In genomic region chr6:145372671-145373123, GRCh38 we compare ENCODE assay signal across 8 cellular contexts.
DNase-seq lines count a peak whose midpoint lies in the region; ATAC-seq, FAIRE-seq and TF ChIP-seq lines count a peak whose summit lies in the region.

No MANE protein-coding gene starts in this region.

- H3K4me1 Mint-ChIP-seq in activated T-cell treated with anti-CD3 and anti-CD28 coated beads, Interleukin-2, amount 50 U/mL, for 72 hours (ENCODE audit: low read depth) = peaks cover 4% of the 10 kb centered on the region
- H3K4me1 Mint-ChIP-seq in T-helper 17 cell = peaks cover 7% of the 10 kb centered on the region

- H3K9ac ChIP-seq in keratinocyte (ENCODE audit: control insufficient read depth, extremely low read depth, insufficient read depth, low read length) = no peak overlapping the region

- no peak overlapping the region for H3K4me3 ChIP-seq in keratinocyte (ENCODE audit: control insufficient read depth in 2 of 3, extremely low read depth in 1 of 3, insufficient read depth in 2 of 3, low read depth in 1 of 3, low read length in 3 of 3)

- H3K4me3 Mint-ChIP-seq in activated T-cell treated with anti-CD3 and anti-CD28 coated beads, Interleukin-2, amount 50 U/mL, for 72 hours = peak overlapping the region in 1 of 2 donors; percentile 46
- peak overlapping the region; percentile 7 for H3K4me3 Mint-ChIP-seq in T-helper 17 cell

- no peaks in the 10 kb centered on the region for H3K9me3 ChIP-seq in T-helper 17 cell (ENCODE audit: control insufficient read depth, low read length, poor library complexity, severe bottlenecking)
- H3K9me3 ChIP-seq in keratinocyte (ENCODE audit: control insufficient read depth, low read depth, low read length) = no peaks in the 10 kb centered on the region

- peaks cover 3 to 5% of the 10 kb centered on the region in 2 donors for H3K9me3 Mint-ChIP-seq in activated T-cell treated with anti-CD3 and anti-CD28 coated beads, Interleukin-2, amount 50 U/mL, for 72 hours

- peak; percentile 62 to 94 for ATAC-seq in activated T-cell treated with anti-CD3 and anti-CD28 coated beads, Interleukin-2, amount 50 U/mL, for 72 hours (replicated peaks in 1 of 2)
- ATAC-seq in HG02973 (IDR thresholded peaks at IDR 0.05; ENCODE audit: unreplicated experiment) (peak; percentile 98), T-helper 17 cell (peak; percentile 89)

- no peaks in the 10 kb centered on the region for H3K79me2 ChIP-seq in keratinocyte (ENCODE audit: control insufficient read depth, insufficient read depth, low read length)

- H3K27me3 Mint-ChIP-seq in activated T-cell treated with anti-CD3 and anti-CD28 coated beads, Interleukin-2, amount 50 U/mL, for 72 hours (ENCODE audit: low read depth) = no peaks in the 10 kb centered on the region
- no peaks in the 10 kb centered on the region for H3K27me3 Mint-ChIP-seq in T-helper 17 cell

- H3K9me1 ChIP-seq in keratinocyte (ENCODE audit: control insufficient read depth, extremely low read depth, insufficient read depth, low read length) = no peaks in the 10 kb centered on the region

- H3K27ac Mint-ChIP-seq in activated T-cell treated with anti-CD3 and anti-CD28 coated beads, Interleukin-2, amount 50 U/mL, for 72 hours = peak overlapping the region; percentile 83
- H3K27ac Mint-ChIP-seq in T-helper 17 cell = peak overlapping the region; percentile 1

- H3K27me3 ChIP-seq in keratinocyte (ENCODE audit: control insufficient read depth, extremely low read depth, insufficient read depth, low read length) = no peaks in the 10 kb centered on the region

- H3K36me3 ChIP-seq in keratinocyte (ENCODE audit: control insufficient read depth in 2 of 2, extremely low read depth in 1 of 2, insufficient read depth in 2 of 2, low read length in 2 of 2) = no peaks in the 10 kb centered on the region

- H3K4me1 ChIP-seq in keratinocyte (ENCODE audit: control insufficient read depth, extremely low read depth, insufficient read depth, low read length) = no peaks in the 10 kb centered on the region

- no peaks in the 10 kb centered on the region for H3K36me3 Mint-ChIP-seq in activated T-cell treated with anti-CD3 and anti-CD28 coated beads, Interleukin-2, amount 50 U/mL, for 72 hours (ENCODE audit: insufficient read depth in 2 of 2)
- H3K36me3 Mint-ChIP-seq in T-helper 17 cell (ENCODE audit: low read depth) = peaks cover 2% of the 10 kb centered on the region

- DNase-seq in activated T-cell treated with anti-CD3 and anti-CD28 coated beads, Interleukin-2, amount 50 U/mL, for 72 hours = peak in 1 of 2 donors; percentile 3
- DNase-seq in activated T-cell treated with anti-CD3 and anti-CD28 coated beads, Interleukin-2, amount 50 U/mL, for 1 hour = no peak
- DNase-seq in T-helper 17 cell = no peak
- DNase-seq in keratinocyte (ENCODE audit: low read depth, low spot score) = no peak
- DNase-seq in T1000 (lab: John Stamatoyannopoulos, UW) = no peak
- DNase-seq in NCI-H2196 (lab: John Stamatoyannopoulos, UW; ENCODE audit: unreplicated experiment) = no peak
- no peak for DNase-seq in 8988T

- FAIRE-seq in keratinocyte (lab: Jason Lieb, UNC) = no peak

- no peak overlapping the region for H3K27ac ChIP-seq in keratinocyte (ENCODE audit: control insufficient read depth, insufficient read depth, low read length)

- dilution Hi-C loops in keratinocyte (cut with MboI; ENCODE audit: extremely low pct_ligation_motif_present, low sequenced_read_pairs) = no loop called here

- H4K20me1 ChIP-seq in keratinocyte (ENCODE audit: control insufficient read depth, extremely low read depth, insufficient read depth, low read length) = no peaks in the 10 kb centered on the region

- no peak for TF ChIP-seq CTCF in keratinocyte (optimal IDR thresholded peaks at IDR 0.05 in 1 of 3, IDR thresholded peaks at IDR 0.05 in 1 of 3, conservative IDR thresholded peaks at IDR 0.05 in 1 of 3; ENCODE audit: extremely low read depth in 1 of 3, insufficient read depth in 2 of 3, low read length in 3 of 3)

- H2AFZ ChIP-seq in keratinocyte (ENCODE audit: control insufficient read depth, low read length) = peak overlapping the region; percentile 58

- H3K4me2 ChIP-seq in keratinocyte (ENCODE audit: control insufficient read depth, extremely low read depth, insufficient read depth, low read depth, low read length) = peak overlapping the region; percentile 19
